ENCODE assay signal across 1 cellular context in the genomic region with DNA sequence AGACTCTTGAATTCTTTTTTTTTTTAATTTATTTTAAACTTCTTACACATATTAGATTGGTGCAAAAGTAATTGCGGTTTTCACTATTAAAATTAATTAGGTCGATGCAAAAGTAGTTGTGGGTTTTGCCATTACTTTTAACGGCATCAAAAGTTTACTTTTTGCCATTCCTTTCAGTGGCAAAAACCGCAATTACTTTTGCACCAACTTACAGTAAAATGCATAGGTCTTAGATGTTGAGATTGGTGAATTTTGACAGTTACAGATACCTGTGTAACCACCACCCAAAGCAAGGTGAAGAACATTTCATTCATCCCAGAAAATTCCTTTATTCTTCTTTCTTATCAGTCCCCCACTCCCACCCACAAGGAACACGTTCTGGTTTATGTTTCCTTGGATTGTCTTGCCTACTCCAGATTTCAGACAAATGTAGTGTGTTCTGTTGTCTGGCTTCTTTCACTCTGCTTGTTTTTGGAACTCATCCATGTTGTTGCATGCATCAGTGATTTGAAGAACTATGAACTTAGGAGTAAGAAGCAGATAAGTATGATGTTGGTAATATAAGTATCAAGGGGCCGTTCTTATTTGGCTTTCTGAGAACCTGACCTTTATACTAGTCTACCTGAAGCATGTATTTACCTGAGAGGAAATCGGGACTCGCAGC.
TF ChIP-seq lines count a peak whose summit lies in the region.

No MANE protein-coding gene starts in this region.

TF ChIP-seq in IMR-90, 13 proteins besides CTCF, POLR2A, EP300 and RAD21 (continued from another document):
- TF ChIP-seq, protein P1, sequence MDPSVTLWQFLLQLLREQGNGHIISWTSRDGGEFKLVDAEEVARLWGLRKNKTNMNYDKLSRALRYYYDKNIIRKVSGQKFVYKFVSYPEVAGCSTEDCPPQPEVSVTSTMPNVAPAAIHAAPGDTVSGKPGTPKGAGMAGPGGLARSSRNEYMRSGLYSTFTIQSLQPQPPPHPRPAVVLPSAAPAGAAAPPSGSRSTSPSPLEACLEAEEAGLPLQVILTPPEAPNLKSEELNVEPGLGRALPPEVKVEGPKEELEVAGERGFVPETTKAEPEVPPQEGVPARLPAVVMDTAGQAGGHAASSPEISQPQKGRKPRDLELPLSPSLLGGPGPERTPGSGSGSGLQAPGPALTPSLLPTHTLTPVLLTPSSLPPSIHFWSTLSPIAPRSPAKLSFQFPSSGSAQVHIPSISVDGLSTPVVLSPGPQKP (IDR thresholded peaks at IDR 0.05; ENCODE audit: borderline replicate concordance, low read depth, low read length), result no peak
- TF ChIP-seq CHD1 (IDR thresholded peaks at IDR 0.05; ENCODE audit: low read depth, low read length), result no peak
